8 cellular contexts compared by ENCODE assay signal in genomic region chr14:69695664-69696527, GRCh38.
DNase-seq lines count a peak whose midpoint lies in the region; ATAC-seq, FAIRE-seq and TF ChIP-seq lines count a peak whose summit lies in the region.

No MANE protein-coding gene starts in this region.

- H3K4me1 ChIP-seq in spleen: peaks cover 54 to 100% (median 92%) of the 10 kb centered on the region in 6 donors

- peak overlapping the region; percentile 58 to 94 (median 86) for H3K27ac ChIP-seq in spleen

- POLR2A ChIA-PET in activated CD8-positive, alpha-beta T cell treated with anti-CD3 and anti-CD28 coated beads for 36 hours (lab: Charles Lee): interaction anchor here (0.6 kb wide), 1 partner anchor 21 kb away, joined by 3 read pairs; no protein-coding TSS in a partner anchor

- intact Hi-C loops in activated CD8-positive, alpha-beta T cell treated with anti-CD3 and anti-CD28 coated beads for 36 hours (cut with micrococcal nuclease): no loop called here
- intact Hi-C loops in cardiac septum (cut with DNase I): no loop called here
- intact Hi-C loops in spleen (cut with DNase I; ENCODE audit: low total_unique reads): no loop called here

- H3K4me3 ChIP-seq in GM12865 (ENCODE audit: low read depth, low read length) (no peak overlapping the region; the same call in 1 of the 2 replicates), spleen (peak overlapping the region in 1 of 8 donors; percentile 28)

- TF ChIP-seq CTCF in GM12865 (IDR thresholded peaks at IDR 0.05; ENCODE audit: insufficient read depth, low read depth, low read length, missing control alignments) (no peak), spleen (IDR thresholded peaks at IDR 0.05 in 8 of 11, conservative IDR thresholded peaks at IDR 0.05 in 3 of 11) (no peak)
- TF ChIP-seq CTCF in activated CD8-positive, alpha-beta T cell treated with anti-CD3 and anti-CD28 coated beads for 36 hours (IDR thresholded peaks at IDR 0.05): no peak

- no peaks in the 10 kb centered on the region for H3K27me3 ChIP-seq in spleen (replicated peaks in 1 of 7)

- TF ChIP-seq POLR2A in spleen (IDR thresholded peaks at IDR 0.05): no peak

- FAIRE-seq in HTR-8/SVneo (lab: Jason Lieb, UNC): no peak

- ATAC-seq in activated CD8-positive, alpha-beta T cell treated with anti-CD3 and anti-CD28 coated beads for 36 hours: no peak
- no peak for ATAC-seq in GM18870 (IDR thresholded peaks at IDR 0.05; ENCODE audit: unreplicated experiment)

- peaks cover 0 to 8% (median 0%) of the 10 kb centered on the region in 6 donors for H3K36me3 ChIP-seq in spleen

- H3K9me3 Mint-ChIP-seq in activated CD8-positive, alpha-beta T cell treated with anti-CD3 and anti-CD28 coated beads for 36 hours: no peaks in the 10 kb centered on the region

- no peaks in the 10 kb centered on the region for H3K9me3 ChIP-seq in spleen

- CTCF ChIA-PET in activated CD8-positive, alpha-beta T cell treated with anti-CD3 and anti-CD28 coated beads for 36 hours (lab: Charles Lee): interaction anchor here (1.0 kb wide), 1 partner anchor 31 kb away, joined by 3 read pairs; no protein-coding TSS in a partner anchor

- DNase-seq in GM12865 (ENCODE audit: low read depth): peak; percentile 47
- DNase-seq in MV-4-11 (lab: John Stamatoyannopoulos, UW): peak; percentile 76
- DNase-seq in activated CD8-positive, alpha-beta T cell treated with anti-CD3 and anti-CD28 coated beads for 36 hours: no peak
- DNase-seq in cardiac septum (ENCODE audit: low spot score): peak; percentile 83
- DNase-seq in spleen: peak; percentile 87
- DNase-seq in HTR-8/SVneo (ENCODE audit: insufficient read length, low spot score): no peak
- DNase-seq in NCI-H1436 (lab: John Stamatoyannopoulos, UW): no peak

- peaks cover 77% of the 10 kb centered on the region for H3K4me1 Mint-ChIP-seq in activated CD8-positive, alpha-beta T cell treated with anti-CD3 and anti-CD28 coated beads for 36 hours (ENCODE audit: low read depth)

- no peak overlapping the region for H3K4me3 Mint-ChIP-seq in activated CD8-positive, alpha-beta T cell treated with anti-CD3 and anti-CD28 coated beads for 36 hours

- WGBS in spleen, 5 donors: 17 to 26% (median 23%) methylated on average over 2 of the region's 2 CpGs

- H3K27me3 Mint-ChIP-seq in activated CD8-positive, alpha-beta T cell treated with anti-CD3 and anti-CD28 coated beads for 36 hours: no peaks in the 10 kb centered on the region

- peaks cover 15% of the 10 kb centered on the region for H3K36me3 Mint-ChIP-seq in activated CD8-positive, alpha-beta T cell treated with anti-CD3 and anti-CD28 coated beads for 36 hours (ENCODE audit: low read depth)

- peak overlapping the region; percentile 31 for H3K27ac Mint-ChIP-seq in activated CD8-positive, alpha-beta T cell treated with anti-CD3 and anti-CD28 coated beads for 36 hours

Comparison
In these comparisons a context has a peak if more than half of its experiments do, and no peak if none do; other contexts are left out.
1. DNase-seq: peak in GM12865 (single experiment), MV-4-11 (single experiment), cardiac septum (single experiment) and spleen (single experiment); none in activated CD8-positive, alpha-beta T cell treated with anti-CD3 and anti-CD28 coated beads for 36 hours (single experiment), HTR-8/SVneo (single experiment) and NCI-H1436 (single experiment).